Comparison of ENCODE assay signal across 8 cellular contexts in genomic region chr7:47266131-47266706, GRCh38.
A peak's percentile ranks its signal among the peaks of the same experiment; 100 is the strongest.
DNase-seq lines count a peak whose midpoint lies in the region; ATAC-seq and TF ChIP-seq lines count a peak whose summit lies in the region.

No MANE protein-coding gene starts in this region.

- no peak overlapping the region for H3K4me2 ChIP-seq in PC-9
- no peak overlapping the region for H3K4me2 ChIP-seq in smooth muscle cell

- DNase-seq in EH (ENCODE audit: low read depth) (peak; percentile 80), HL-60 (ENCODE audit: low read depth in 1 of 2, low spot score in 1 of 2) (peak; percentile 28 to 34), PC-9 (peak; percentile 49 to 73), brain microvascular endothelial cell (peak; percentile 55), iris pigment epithelial cell (ENCODE audit: low read depth) (peak; percentile 65), smooth muscle cell (lab: John Stamatoyannopoulos, UW; ENCODE audit: unreplicated experiment) (peak; percentile 16)

- TF ChIP-seq CTCF in HL-60 (IDR thresholded peaks at IDR 0.05; ENCODE audit: insufficient read depth, low read length) (peak; percentile 89), PC-9 (conservative IDR thresholded peaks at IDR 0.05) (peak; percentile 100), brain microvascular endothelial cell (IDR thresholded peaks at IDR 0.05; ENCODE audit: low read depth, low read length, missing control alignments) (peak; percentile 94), smooth muscle cell (IDR thresholded peaks at IDR 0.05; ENCODE audit: borderline replicate concordance, insufficient read depth, poor library complexity, severe bottlenecking) (peak; percentile 98)

- CTCF ChIA-PET in PC-9 (lab: Charles Lee) = interaction anchor here (0.5 to 1.9 kb wide), 23 partner anchors 22 to 1700 kb away, joined by 3 to 14 read pairs (median 4); no protein-coding TSS in a partner anchor

- no peaks in the 10 kb centered on the region for H3K79me2 ChIP-seq in PC-9 (ENCODE audit: low read depth)
- H3K79me2 ChIP-seq in smooth muscle cell (ENCODE audit: low read depth) = no peaks in the 10 kb centered on the region

- H3K36me3 ChIP-seq in PC-9 (ENCODE audit: low read depth) (no peaks in the 10 kb centered on the region), brain microvascular endothelial cell (replicated peaks) (no peaks in the 10 kb centered on the region), smooth muscle cell (ENCODE audit: low read depth) (no peaks in the 10 kb centered on the region)

- H3F3A ChIP-seq in PC-9 (ENCODE audit: insufficient read depth, low read depth) = peaks cover 4% of the 10 kb centered on the region
- no peaks in the 10 kb centered on the region for H3F3A ChIP-seq in smooth muscle cell (ENCODE audit: low read depth)

- ATAC-seq in GM19467 (IDR thresholded peaks at IDR 0.05; ENCODE audit: unreplicated experiment) (peak; percentile 80), GM21825 (IDR thresholded peaks at IDR 0.05; ENCODE audit: unreplicated experiment) (no peak)

- intact Hi-C loops in PC-9 (cut with micrococcal nuclease; ENCODE audit: unreplicated experiment) = loop anchor here (1.0 to 10.0 kb wide), 8 partner anchors 139 to 889 kb away; no protein-coding TSS in a partner anchor

- POLR2A ChIA-PET in PC-9 (lab: Charles Lee; ENCODE audit: unreplicated experiment) = interaction anchor here (0.7 kb wide), 2 partner anchors 25 to 175 kb away, joined by 3 to 5 read pairs; no protein-coding TSS in a partner anchor

- no TSS peak for BruUV-seq in PC-9 (replicated peaks; lab: Mats Ljungman, UMichigan)

- no peak overlapping the region for H3K27ac ChIP-seq in HL-60 (replicated peaks)
- H3K27ac ChIP-seq in PC-9 = no peak overlapping the region
- no peak overlapping the region for H3K27ac ChIP-seq in brain microvascular endothelial cell
- H3K27ac ChIP-seq in smooth muscle cell (ENCODE audit: low read depth) = no peak overlapping the region

- H3K9me3 ChIP-seq in PC-9 (ENCODE audit: insufficient read depth, low read depth) = no peaks in the 10 kb centered on the region
- no peaks in the 10 kb centered on the region for H3K9me3 ChIP-seq in smooth muscle cell (replicated peaks; ENCODE audit: low read depth)

- WGBS in smooth muscle cell (ENCODE audit: low lambda C conversion rate) = 18% methylated on average over 7 of the region's 7 CpGs

- in situ Hi-C loops in brain microvascular endothelial cell (cut with HindIII; ENCODE audit: low pct_ligation_motif_present, low sequenced_read_pairs) = no loop called here

- no peaks in the 10 kb centered on the region for H4K20me1 ChIP-seq in PC-9 (ENCODE audit: insufficient read depth)
- H4K20me1 ChIP-seq in smooth muscle cell (ENCODE audit: low read depth) = no peaks in the 10 kb centered on the region

- H3K4me3 ChIP-seq in HL-60 (replicated peaks; ENCODE audit: insufficient read depth, low read length) = no peak overlapping the region
- H3K4me3 ChIP-seq in PC-9 = no peak overlapping the region
- H3K4me3 ChIP-seq in brain microvascular endothelial cell (ENCODE audit: low read depth, low read length) = no peak overlapping the region
- no peak overlapping the region for H3K4me3 ChIP-seq in smooth muscle cell

- H3K27me3 ChIP-seq in HL-60 (ENCODE audit: insufficient read depth, poor library complexity, severe bottlenecking) (no peaks in the 10 kb centered on the region), PC-9 (ENCODE audit: insufficient read depth, low read depth) (no peaks in the 10 kb centered on the region), brain microvascular endothelial cell (replicated peaks) (no peaks in the 10 kb centered on the region), smooth muscle cell (ENCODE audit: low read depth) (no peaks in the 10 kb centered on the region)

- H3K9me2 ChIP-seq in PC-9 (ENCODE audit: insufficient read depth) = no peaks in the 10 kb centered on the region

- H3K4me1 ChIP-seq in PC-9 (replicated peaks; ENCODE audit: insufficient read depth) (peaks cover 10% of the 10 kb centered on the region), smooth muscle cell (ENCODE audit: low read depth) (no peaks in the 10 kb centered on the region)

- no peak overlapping the region for H3K9ac ChIP-seq in smooth muscle cell (ENCODE audit: low read depth)

- H2AFZ ChIP-seq in PC-9 (no peak overlapping the region), smooth muscle cell (ENCODE audit: low read depth) (no peak overlapping the region)

Comparison
In these comparisons a context has a peak if more than half of its experiments do, and no peak if none do; other contexts are left out.
1. DNase-seq: peak in every context shown above with its lines; median percentile 80 in EH; 65 in iris pigment epithelial cell; 61 in PC-9; 55 in brain microvascular endothelial cell; 31 in HL-60; 16 in smooth muscle cell.